Comparison of ENCODE assay signal across 8 cellular contexts in genomic region chr2:12412898-12413305, GRCh38.
DNase-seq lines count a peak whose midpoint lies in the region; ATAC-seq and TF ChIP-seq lines count a peak whose summit lies in the region.

No MANE protein-coding gene starts in this region.

- H3K27me3 Mint-ChIP-seq in glutamatergic neuron (ENCODE audit: unreplicated experiment) = no peaks in the 10 kb centered on the region

- no peak overlapping the region for H3K4me3 ChIP-seq in upper lobe of right lung
- H3K4me3 ChIP-seq in tibial nerve = no peak overlapping the region

- no peak for TF ChIP-seq POLR2A in tibial nerve (IDR thresholded peaks at IDR 0.05)

- H3K36me3 Mint-ChIP-seq in glutamatergic neuron (ENCODE audit: unreplicated experiment) = no peaks in the 10 kb centered on the region

- H3K27ac ChIP-seq in KOPT-K1 (ENCODE audit: low read depth, low read length, poor library complexity, severe bottlenecking) (peak overlapping the region; percentile 65), upper lobe of right lung (no peak overlapping the region), tibial nerve (no peak overlapping the region)

- DNase-seq in EH (ENCODE audit: low read depth) (peak; percentile 32), upper lobe of right lung (no peak), cerebellar cortex (ENCODE audit: low spot score) (no peak), tibial nerve (ENCODE audit: low spot score in 2 of 2) (no peak), glutamatergic neuron (no peak)
- peak; percentile 29 for DNase-seq in central memory CD4-positive, alpha-beta T cell

- H3K4me3 Mint-ChIP-seq in glutamatergic neuron (ENCODE audit: unreplicated experiment) = no peak overlapping the region

- H3K36me3 ChIP-seq in KOPT-K1 (ENCODE audit: insufficient read depth, low read length) = no peaks in the 10 kb centered on the region
- H3K36me3 ChIP-seq in upper lobe of right lung = no peaks in the 10 kb centered on the region
- no peaks in the 10 kb centered on the region for H3K36me3 ChIP-seq in tibial nerve

- WGBS in tibial nerve, 2 donors = 70 to 83% methylated on average over 3 of the region's 3 CpGs

- TF ChIP-seq EP300 in tibial nerve (IDR thresholded peaks at IDR 0.05) = no peak

- H3K27me3 ChIP-seq in upper lobe of right lung (no peaks in the 10 kb centered on the region), tibial nerve (no peaks in the 10 kb centered on the region)

- no peaks in the 10 kb centered on the region for H3K9me3 Mint-ChIP-seq in glutamatergic neuron (ENCODE audit: unreplicated experiment)

- H3K9me3 ChIP-seq in KOPT-K1 (ENCODE audit: insufficient read depth, low read length, poor library complexity, severe bottlenecking) = peaks cover 17% of the 10 kb centered on the region
- no peaks in the 10 kb centered on the region for H3K9me3 ChIP-seq in upper lobe of right lung
- peaks cover 0 to 9% (median 0%) of the 10 kb centered on the region in 4 donors for H3K9me3 ChIP-seq in tibial nerve

- intact Hi-C loops in upper lobe of right lung (cut with DNase I) = no loop called here

- H3K4me1 Mint-ChIP-seq in glutamatergic neuron (ENCODE audit: low read depth, unreplicated experiment) = no peaks in the 10 kb centered on the region

- TF ChIP-seq CTCF in upper lobe of right lung (IDR thresholded peaks at IDR 0.05) = no peak
- no peak for TF ChIP-seq CTCF in tibial nerve (IDR thresholded peaks at IDR 0.05)
- no peak for TF ChIP-seq CTCF in glutamatergic neuron (IDR thresholded peaks at IDR 0.05; ENCODE audit: partially characterized antibody, unreplicated experiment)

- no peak overlapping the region for H3K27ac Mint-ChIP-seq in glutamatergic neuron (ENCODE audit: unreplicated experiment)

- H3K4me1 ChIP-seq in upper lobe of right lung = no peaks in the 10 kb centered on the region
- H3K4me1 ChIP-seq in tibial nerve = peaks cover 0 to 16% (median 3%) of the 10 kb centered on the region in 4 donors

- peak; percentile 87 for ATAC-seq in GM21526 (IDR thresholded peaks at IDR 0.05; ENCODE audit: low FRiP score, unreplicated experiment)
- peak; percentile 27 for ATAC-seq in upper lobe of right lung

Comparison
In these comparisons a context has a peak if more than half of its experiments do, and no peak if none do; other contexts are left out.
1. DNase-seq: peak in EH (single experiment) and central memory CD4-positive, alpha-beta T cell (single experiment); none in upper lobe of right lung (single experiment), cerebellar cortex (single experiment), tibial nerve (0 of 2) and glutamatergic neuron (single experiment).